In the genomic region with DNA sequence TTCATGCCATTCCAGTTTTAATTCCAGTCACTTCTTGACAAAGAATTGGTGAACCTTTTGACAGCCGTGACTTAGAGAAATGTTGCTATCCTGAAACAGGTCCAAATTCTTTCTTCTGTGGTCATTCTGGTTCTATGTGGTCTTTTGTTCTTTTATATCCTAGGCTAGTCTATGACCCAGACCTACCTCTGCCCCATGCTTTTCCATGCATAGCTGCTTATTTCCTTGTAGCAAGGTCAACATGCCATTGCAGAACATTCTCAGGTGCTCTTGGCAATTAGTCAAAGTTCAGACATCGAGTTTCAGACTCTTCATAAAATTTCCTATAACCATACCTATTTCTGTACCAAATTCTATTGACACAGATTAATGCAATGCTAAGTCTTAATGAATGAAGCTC, we compare ENCODE assay signal across 29 cellular contexts.
"Had no signal": no experiment of that assay in that cellular context is flagged by ENCODE, and none has a peak within 500 bp of the region (broad histone marks: within the 10 kb centered on the region; RNA-seq: fewer than 3 reads in every experiment).

No MANE protein-coding gene starts in this region.

- H3K27me3 ChIP-seq: ascending aorta, gastrocnemius medialis, heart left ventricle had no signal

- H3K4me3 Mint-ChIP-seq: activated CD4-positive, alpha-beta memory T cell treated with anti-CD3 and anti-CD28 coated beads, Interleukin-2, amount 10 ng/mL, durations not matched to agents 7 days and 5 days; activated CD4-positive, alpha-beta T cell treated with anti-CD3 and anti-CD28 coated beads, Interleukin-2, amount 10 ng/mL, durations not matched to agents 7 days and 5 days; activated naive CD4-positive, alpha-beta T cell treated with anti-CD3 and anti-CD28 coated beads, Interleukin-2, amount 10 ng/mL, durations not matched to agents 7 days and 5 days; activated naive CD8-positive, alpha-beta T cell treated with anti-CD3 and anti-CD28 coated beads, Interleukin-2, amount 10 ng/mL, durations not matched to agents 7 days and 5 days; activated T-cell treated with anti-CD3 and anti-CD28 coated beads, Interleukin-2, amount 50 U/mL, for 24 hours; activated T-cell treated with anti-CD3 and anti-CD28 coated beads, Interleukin-2, amount 50 U/mL, for 72 hours; effector memory CD8-positive, alpha-beta T cell; WTC11 had no signal

- H3K36me3 ChIP-seq: ascending aorta, gastrocnemius medialis, heart left ventricle had no signal

- H3K27me3 Mint-ChIP-seq: activated CD4-positive, alpha-beta memory T cell treated with anti-CD3 and anti-CD28 coated beads, Interleukin-2, amount 10 ng/mL, durations not matched to agents 7 days and 5 days; activated CD4-positive, alpha-beta T cell treated with anti-CD3 and anti-CD28 coated beads, Interleukin-2, amount 10 ng/mL, durations not matched to agents 7 days and 5 days; activated naive CD4-positive, alpha-beta T cell treated with anti-CD3 and anti-CD28 coated beads, Interleukin-2, amount 10 ng/mL, durations not matched to agents 7 days and 5 days; activated naive CD8-positive, alpha-beta T cell treated with anti-CD3 and anti-CD28 coated beads, Interleukin-2, amount 10 ng/mL, durations not matched to agents 7 days and 5 days; activated T-cell treated with anti-CD3 and anti-CD28 coated beads, Interleukin-2, amount 50 U/mL, for 24 hours; effector memory CD8-positive, alpha-beta T cell had no signal

- H3K27ac ChIP-seq: ascending aorta, gastrocnemius medialis, heart left ventricle, VCaP had no signal

- FAIRE-seq: colon, TTC549 had no signal

- H3K27ac Mint-ChIP-seq: activated CD4-positive, alpha-beta memory T cell treated with anti-CD3 and anti-CD28 coated beads, Interleukin-2, amount 10 ng/mL, durations not matched to agents 7 days and 5 days; activated CD4-positive, alpha-beta T cell treated with anti-CD3 and anti-CD28 coated beads, Interleukin-2, amount 10 ng/mL, durations not matched to agents 7 days and 5 days; activated naive CD4-positive, alpha-beta T cell treated with anti-CD3 and anti-CD28 coated beads, Interleukin-2, amount 10 ng/mL, durations not matched to agents 7 days and 5 days; activated naive CD4-positive, alpha-beta T cell treated with anti-CD3 and anti-CD28 coated beads, Interleukin-2, amount 50 U/mL, for 72 hours; activated naive CD8-positive, alpha-beta T cell treated with anti-CD3 and anti-CD28 coated beads, Interleukin-2, amount 10 ng/mL, durations not matched to agents 7 days and 5 days; activated T-cell treated with anti-CD3 and anti-CD28 coated beads, Interleukin-2, amount 50 U/mL, for 24 hours; activated T-cell treated with anti-CD3 and anti-CD28 coated beads, Interleukin-2, amount 50 U/mL, for 72 hours; effector memory CD8-positive, alpha-beta T cell; WTC11 had no signal

- DNase-seq: activated CD4-positive, alpha-beta memory T cell treated with anti-CD3 and anti-CD28 coated beads, Interleukin-2, amount 10 ng/mL, durations not matched to agents 7 days and 5 days; activated CD4-positive, alpha-beta T cell treated with anti-CD3 and anti-CD28 coated beads for 1 hour; activated CD4-positive, alpha-beta T cell treated with anti-CD3 and anti-CD28 coated beads for 4 hours; activated CD4-positive, alpha-beta T cell treated with anti-CD3 and anti-CD28 coated beads, Interleukin-2, amount 10 ng/mL, durations not matched to agents 7 days and 5 days; activated CD4-positive, alpha-beta T cell treated with anti-CD3 and anti-CD28 coated beads, Interleukin-2, amount 50 U/mL, for 4 hours; activated CD8-positive, alpha-beta memory T cell treated with anti-CD3 and anti-CD28 coated beads, Interleukin-2, amount 50 U/mL, for 48 hours; activated gamma-delta T cell; activated naive CD4-positive, alpha-beta T cell; activated naive CD4-positive, alpha-beta T cell treated with anti-CD3 and anti-CD28 coated beads, Interleukin-2, amount 10 ng/mL, durations not matched to agents 7 days and 5 days; activated naive CD8-positive, alpha-beta T cell treated with anti-CD3 and anti-CD28 coated beads, Interleukin-2, amount 10 ng/mL, durations not matched to agents 7 days and 5 days; activated T-cell treated with anti-CD3 and anti-CD28 coated beads for 4 hours; activated T-cell treated with anti-CD3 and anti-CD28 coated beads, Interleukin-2, amount 50 U/mL, for 24 hours; activated T-cell treated with anti-CD3 and anti-CD28 coated beads, Interleukin-2, amount 50 U/mL, for 72 hours; caudate nucleus; cortex of kidney; dermis blood vessel endothelial cell; effector CD4-positive, alpha-beta T cell; effector memory CD8-positive, alpha-beta T cell; foreskin fibroblast; gastrocnemius medialis; glutamatergic neuron; T-helper 2 cell had no signal

- H3K4me1 Mint-ChIP-seq: activated CD4-positive, alpha-beta memory T cell treated with anti-CD3 and anti-CD28 coated beads, Interleukin-2, amount 10 ng/mL, durations not matched to agents 7 days and 5 days; activated CD4-positive, alpha-beta T cell treated with anti-CD3 and anti-CD28 coated beads, Interleukin-2, amount 10 ng/mL, durations not matched to agents 7 days and 5 days; activated naive CD4-positive, alpha-beta T cell treated with anti-CD3 and anti-CD28 coated beads, Interleukin-2, amount 10 ng/mL, durations not matched to agents 7 days and 5 days; activated naive CD8-positive, alpha-beta T cell treated with anti-CD3 and anti-CD28 coated beads, Interleukin-2, amount 10 ng/mL, durations not matched to agents 7 days and 5 days had no signal

- H3K9me3 Mint-ChIP-seq: activated CD4-positive, alpha-beta memory T cell treated with anti-CD3 and anti-CD28 coated beads, Interleukin-2, amount 10 ng/mL, durations not matched to agents 7 days and 5 days; activated CD4-positive, alpha-beta T cell treated with anti-CD3 and anti-CD28 coated beads, Interleukin-2, amount 10 ng/mL, durations not matched to agents 7 days and 5 days; activated naive CD4-positive, alpha-beta T cell treated with anti-CD3 and anti-CD28 coated beads, Interleukin-2, amount 10 ng/mL, durations not matched to agents 7 days and 5 days; activated naive CD4-positive, alpha-beta T cell treated with anti-CD3 and anti-CD28 coated beads, Interleukin-2, amount 50 U/mL, for 72 hours; activated naive CD8-positive, alpha-beta T cell treated with anti-CD3 and anti-CD28 coated beads, Interleukin-2, amount 10 ng/mL, durations not matched to agents 7 days and 5 days; activated T-cell treated with anti-CD3 and anti-CD28 coated beads, Interleukin-2, amount 50 U/mL, for 24 hours; activated T-cell treated with anti-CD3 and anti-CD28 coated beads, Interleukin-2, amount 50 U/mL, for 72 hours; effector memory CD8-positive, alpha-beta T cell; WTC11 had no signal

- ATAC-seq: activated naive CD4-positive, alpha-beta T cell treated with anti-CD3 and anti-CD28 coated beads, Interleukin-2, amount 50 U/mL, for 72 hours; activated T-cell treated with anti-CD3 and anti-CD28 coated beads, Interleukin-2, amount 50 U/mL, for 72 hours; effector memory CD8-positive, alpha-beta T cell; gastrocnemius medialis; heart left ventricle; WTC11 had no signal

- H3K4me3 ChIP-seq: ascending aorta, gastrocnemius medialis, heart left ventricle had no signal

- H3K9me3 ChIP-seq: ascending aorta, gastrocnemius medialis, heart left ventricle had no signal

- H3K36me3 Mint-ChIP-seq: activated naive CD4-positive, alpha-beta T cell treated with anti-CD3 and anti-CD28 coated beads, Interleukin-2, amount 10 ng/mL, durations not matched to agents 7 days and 5 days; activated naive CD4-positive, alpha-beta T cell treated with anti-CD3 and anti-CD28 coated beads, Interleukin-2, amount 50 U/mL, for 72 hours; activated naive CD8-positive, alpha-beta T cell treated with anti-CD3 and anti-CD28 coated beads, Interleukin-2, amount 10 ng/mL, durations not matched to agents 7 days and 5 days; WTC11 had no signal

- H3K4me1 ChIP-seq: ascending aorta, gastrocnemius medialis had no signal
